In genomic region chr7:84122582-84123360, GRCh38 we compare ENCODE assay signal across 2 cellular contexts.
TF ChIP-seq lines count a peak whose summit lies in the region.

No MANE protein-coding gene starts in this region.

TF ChIP-seq in SK-N-SH, 30 proteins besides CTCF, POLR2A, EP300 and RAD21 (continues in another document):
- TF ChIP-seq NRF1 (IDR thresholded peaks at IDR 0.05; ENCODE audit: low read depth, low read length): no peak
- peak; percentile 16; the same call in 1 of the 2 replicates for TF ChIP-seq JUND (IDR thresholded peaks at IDR 0.05)
- TF ChIP-seq RXRA (IDR thresholded peaks at IDR 0.05; ENCODE audit: borderline replicate concordance, low read depth): 0 out of 2 replicates have a peak, but pooled peaks have one; percentile 33
- TF ChIP-seq MXI1 (IDR thresholded peaks at IDR 0.05; ENCODE audit: low read depth, low read length): no peak
- no peak for TF ChIP-seq MAX (IDR thresholded peaks at IDR 0.05; ENCODE audit: low read depth)
- TF ChIP-seq USF2 (IDR thresholded peaks at IDR 0.05; ENCODE audit: borderline replicate concordance, low read depth, low read length): no peak
- no peak for TF ChIP-seq EZH2phosphoT487 (IDR thresholded peaks at IDR 0.05; ENCODE audit: borderline replicate concordance, low read depth)
- no peak for TF ChIP-seq FOXJ3 (CRISPR knock-in tag; IDR thresholded peaks at IDR 0.05)
- no peak for TF ChIP-seq TAF1 (IDR thresholded peaks at IDR 0.05; ENCODE audit: borderline replicate concordance, low read depth, low read length)
- TF ChIP-seq SMC3 (IDR thresholded peaks at IDR 0.05; ENCODE audit: low read depth, low read length): no peak
- no peak for TF ChIP-seq FOSL2 (IDR thresholded peaks at IDR 0.05; ENCODE audit: borderline replicate concordance, low read depth)
- no peak for TF ChIP-seq POLR2AphosphoS5 (IDR thresholded peaks at IDR 0.05; ENCODE audit: low read depth, low read length)
- TF ChIP-seq SIN3A (IDR thresholded peaks at IDR 0.05; ENCODE audit: borderline replicate concordance, low read depth, low read length): no peak
- 0 out of 2 replicates have a peak, but pooled peaks have one; percentile 7 for TF ChIP-seq TEAD4 (IDR thresholded peaks at IDR 0.05; ENCODE audit: borderline replicate concordance, insufficient read depth)
- no peak for TF ChIP-seq ZBTB33 (IDR thresholded peaks at IDR 0.05; ENCODE audit: borderline replicate concordance, low read depth)
- no peak for TF ChIP-seq GATA2 (CRISPR knock-in tag; IDR thresholded peaks at IDR 0.05)
- no peak; the same call in 1 of the 2 replicates for TF ChIP-seq TCF12 (IDR thresholded peaks at IDR 0.05)
- no peak for TF ChIP-seq RCOR1 (IDR thresholded peaks at IDR 0.05; ENCODE audit: low read length)
- TF ChIP-seq GABPA (IDR thresholded peaks at IDR 0.05; ENCODE audit: low read depth): no peak
- no peak for TF ChIP-seq RFX5 (IDR thresholded peaks at IDR 0.05; ENCODE audit: low read length)
- no peak for TF ChIP-seq IRF3 (IDR thresholded peaks at IDR 0.05; ENCODE audit: low read depth, low read length)
- no peak for TF ChIP-seq USF1 (IDR thresholded peaks at IDR 0.05; ENCODE audit: borderline replicate concordance, low read depth)
- no peak for TF ChIP-seq YY1 (IDR thresholded peaks at IDR 0.05; ENCODE audit: low read depth)
- TF ChIP-seq CHD2 (IDR thresholded peaks at IDR 0.05; ENCODE audit: low read length, partially characterized antibody): no peak
- no peak for TF ChIP-seq REST (IDR thresholded peaks at IDR 0.05; ENCODE audit: low read depth, low read length)

TF ChIP-seq in H1, 55 proteins besides CTCF, POLR2A, EP300 and RAD21:
- TF ChIP-seq CBX5 (IDR thresholded peaks at IDR 0.05; ENCODE audit: low read depth, low read length) (no peak), MAFK (IDR thresholded peaks at IDR 0.05; ENCODE audit: low read depth, low read length) (no peak), FOSL1 (IDR thresholded peaks at IDR 0.05; ENCODE audit: insufficient read depth, low read depth, low read length) (no peak), RXRA (IDR thresholded peaks at IDR 0.05; ENCODE audit: insufficient read depth, low read depth, low read length) (no peak), HDAC6 (IDR thresholded peaks at IDR 0.05; ENCODE audit: low read depth, low read length) (no peak), ASH2L (IDR thresholded peaks at IDR 0.05; ENCODE audit: low read length) (no peak), KDM5A (IDR thresholded peaks at IDR 0.05; ENCODE audit: low read length) (no peak), NANOG (IDR thresholded peaks at IDR 0.05; ENCODE audit: insufficient read depth, low read depth, low read length, poor library complexity, severe bottlenecking) (no peak), SRF (IDR thresholded peaks at IDR 0.05; ENCODE audit: low read depth, low read length) (no peak), NRF1 (IDR thresholded peaks at IDR 0.05; ENCODE audit: low read depth, low read length) (no peak), TAF7 (optimal IDR thresholded peaks at IDR 0.05; ENCODE audit: borderline replicate concordance, low read depth, low read length) (no peak), CREB1 (IDR thresholded peaks at IDR 0.05) (no peak), GTF2F1 (IDR thresholded peaks at IDR 0.05; ENCODE audit: borderline replicate concordance, low read depth, low read length) (no peak), SP4 (IDR thresholded peaks at IDR 0.05; ENCODE audit: low read length) (no peak), ATF2 (IDR thresholded peaks at IDR 0.05; ENCODE audit: low read length) (no peak), CHD1 (IDR thresholded peaks at IDR 0.05; ENCODE audit: low read depth, low read length) (no peak), RNF2 (IDR thresholded peaks at IDR 0.05; ENCODE audit: borderline replicate concordance, low read depth, low read length, missing control alignments, poor library complexity, severe bottlenecking) (no peak)
